ENCODE assay signal across 11 cellular contexts in genomic region chr21:18522181-18522771, GRCh38.
DNase-seq lines count a peak whose midpoint lies in the region; ATAC-seq and TF ChIP-seq lines count a peak whose summit lies in the region.
"Had no signal": no experiment of that assay in that cellular context is flagged by ENCODE, and none has a peak within 500 bp of the region (broad histone marks: within the 10 kb centered on the region; RNA-seq: fewer than 3 reads in every experiment).

No MANE protein-coding gene starts in this region.

- H3K4me3 ChIP-seq in H7 (ENCODE audit: insufficient read depth, low read depth, low read length), result no peak overlapping the region

- H3K36me3 Mint-ChIP-seq in chondrocyte (ENCODE audit: low read depth) (no peaks in the 10 kb centered on the region), osteocyte (ENCODE audit: unreplicated experiment) (no peaks in the 10 kb centered on the region)

- H3K4me3 Mint-ChIP-seq in chondrocyte (ENCODE audit: unreplicated experiment), result no peak overlapping the region
- no peak overlapping the region for H3K4me3 Mint-ChIP-seq in osteocyte (ENCODE audit: unreplicated experiment)

- no peak overlapping the region for H3K27ac Mint-ChIP-seq in chondrocyte (ENCODE audit: unreplicated experiment)
- no peak overlapping the region for H3K27ac Mint-ChIP-seq in osteocyte (ENCODE audit: unreplicated experiment)

- ATAC-seq in GM21390 (IDR thresholded peaks at IDR 0.05; ENCODE audit: unreplicated experiment), result no peak

- H3K4me1 Mint-ChIP-seq in chondrocyte (ENCODE audit: low read depth) (peaks cover 25% of the 10 kb centered on the region), osteocyte (ENCODE audit: unreplicated experiment) (peaks cover 30% of the 10 kb centered on the region)

- H3K9me3 Mint-ChIP-seq in chondrocyte (ENCODE audit: low read depth) (no peaks in the 10 kb centered on the region), osteocyte (ENCODE audit: unreplicated experiment) (no peaks in the 10 kb centered on the region)

- H3K27me3 Mint-ChIP-seq in chondrocyte (ENCODE audit: low read depth) (no peaks in the 10 kb centered on the region), osteocyte (ENCODE audit: unreplicated experiment) (no peaks in the 10 kb centered on the region)

- H3K27me3 ChIP-seq in H7 (ENCODE audit: control insufficient read depth, insufficient read depth, low read length), result no peaks in the 10 kb centered on the region

- peak; percentile 13 for DNase-seq in DMS153 treated with DMSO at 0.1 percent for 48 hours (lab: John Stamatoyannopoulos, UW; ENCODE audit: unreplicated experiment)
- no peak for DNase-seq in DMS153 (lab: John Stamatoyannopoulos, UW)
- DNase-seq in NCI-H460 (ENCODE audit: extremely low read depth, low read depth), result peak; percentile 4
- no peak for DNase-seq in chondrocyte (ENCODE audit: low spot score)
- no peak for DNase-seq in osteocyte (ENCODE audit: extremely low spot score, unreplicated experiment)
- no peak for DNase-seq in H7
- DNase-seq in GF-D8 (lab: John Stamatoyannopoulos, UW), result no peak
- DNase-seq: effector memory CD4-positive, alpha-beta T cell; NCI-H1048; Right ventricle myocardium superior had no signal

- TF ChIP-seq CTCF in chondrocyte (IDR thresholded peaks at IDR 0.05), result peak; percentile 91
- TF ChIP-seq CTCF in osteocyte (IDR thresholded peaks at IDR 0.05), result peak; percentile 67

- no peaks in the 10 kb centered on the region for H3K36me3 ChIP-seq in H7 (replicated peaks; ENCODE audit: control insufficient read depth, insufficient read depth, low read length)

Comparison
In these comparisons a context has a peak if more than half of its experiments do, and no peak if none do; other contexts are left out.
1. DNase-seq: peak in DMS153 treated with DMSO at 0.1 percent for 48 hours (single experiment) and NCI-H460 (single experiment); none in DMS153 (single experiment), chondrocyte (single experiment), osteocyte (single experiment), H7 (single experiment) and GF-D8 (single experiment).